In the genomic region with DNA sequence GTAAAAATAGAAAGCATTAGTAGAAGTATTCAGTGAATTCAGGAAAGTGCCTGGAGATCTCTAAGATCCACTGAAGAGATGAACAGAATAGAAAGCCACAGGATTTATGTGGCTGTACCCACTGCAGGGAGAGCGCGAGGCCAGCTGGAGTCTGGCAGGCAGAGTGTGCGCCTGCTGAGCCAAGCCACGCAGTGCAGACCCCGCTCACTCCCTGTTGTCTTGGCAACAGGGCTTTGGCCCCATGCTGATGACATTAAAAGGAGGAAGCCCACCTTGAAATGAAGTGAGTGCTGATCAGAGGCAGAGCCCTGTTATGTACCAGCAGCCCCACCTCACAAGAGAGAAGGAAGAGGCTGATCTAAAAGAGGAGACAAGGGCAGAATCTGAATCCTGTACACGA, we compare ENCODE assay signal across 17 cellular contexts. TPM values are rescaled to one million over a fixed set of nuclear protein-coding genes. Genes with fewer than 3 reads are reported as not detected.
DNase-seq lines count a peak whose midpoint lies in the region; ATAC-seq and TF ChIP-seq lines count a peak whose summit lies in the region.
"Had no signal": no experiment of that assay in that cellular context is flagged by ENCODE, and none has a peak within 500 bp of the region (broad histone marks: within the 10 kb centered on the region; RNA-seq: fewer than 3 reads in every experiment).

No MANE protein-coding gene starts in this region.

- no peak overlapping the region for H2AFZ ChIP-seq in neural progenitor cell (replicated peaks)

- H3K4me1 ChIP-seq in neural progenitor cell = peaks cover 4% of the 10 kb centered on the region
- H3K4me1 ChIP-seq: A549, adrenal gland, transverse colon had no signal

- H3K27ac Mint-ChIP-seq in T-helper 1 cell treated with Interleukin-12 subunit alpha and Interleukin-12 subunit beta and Interleukin-4 antibody, amounts not matched to agents 30 μg/mL and 1 μg/mL, for 36 hours = peak overlapping the region; percentile 97
- H3K27ac Mint-ChIP-seq in activated naive CD8-positive, alpha-beta T cell treated with anti-CD3 and anti-CD28 coated beads, Interleukin-2, amount 10 ng/mL, durations not matched to agents 7 days and 5 days = peak overlapping the region; percentile 98
- peak overlapping the region; percentile 72 for H3K27ac Mint-ChIP-seq in neural progenitor cell
- H3K27ac Mint-ChIP-seq: CD14-positive monocyte, endodermal cell had no signal

- no peak for TF ChIP-seq CTCF in neural progenitor cell (IDR thresholded peaks at IDR 0.05)

- no peaks in the 10 kb centered on the region for H3K27me3 ChIP-seq in neural progenitor cell
- H3K27me3 ChIP-seq: adrenal gland, pancreas, transverse colon had no signal

- no peaks in the 10 kb centered on the region for H3K27me3 Mint-ChIP-seq in T-helper 1 cell treated with Interleukin-12 subunit alpha and Interleukin-12 subunit beta and Interleukin-4 antibody, amounts not matched to agents 30 μg/mL and 1 μg/mL, for 36 hours (ENCODE audit: low read depth)
- H3K27me3 Mint-ChIP-seq in activated naive CD8-positive, alpha-beta T cell treated with anti-CD3 and anti-CD28 coated beads, Interleukin-2, amount 10 ng/mL, durations not matched to agents 7 days and 5 days = no peaks in the 10 kb centered on the region
- H3K27me3 Mint-ChIP-seq in neural progenitor cell (ENCODE audit: insufficient read depth, low read depth) = peaks cover 2% of the 10 kb centered on the region

- peaks cover 39% of the 10 kb centered on the region for H3K4me1 Mint-ChIP-seq in T-helper 1 cell treated with Interleukin-12 subunit alpha and Interleukin-12 subunit beta and Interleukin-4 antibody, amounts not matched to agents 30 μg/mL and 1 μg/mL, for 36 hours (ENCODE audit: low read depth)
- peaks cover 25% of the 10 kb centered on the region for H3K4me1 Mint-ChIP-seq in activated naive CD8-positive, alpha-beta T cell treated with anti-CD3 and anti-CD28 coated beads, Interleukin-2, amount 10 ng/mL, durations not matched to agents 7 days and 5 days
- H3K4me1 Mint-ChIP-seq in neural progenitor cell = peaks cover 31% of the 10 kb centered on the region
- H3K4me1 Mint-ChIP-seq: endodermal cell had no signal

- H4K20me1 ChIP-seq in neural progenitor cell (ENCODE audit: low read depth) = no peaks in the 10 kb centered on the region

- H3K36me3 Mint-ChIP-seq in T-helper 1 cell treated with Interleukin-12 subunit alpha and Interleukin-12 subunit beta and Interleukin-4 antibody, amounts not matched to agents 30 μg/mL and 1 μg/mL, for 36 hours (ENCODE audit: low read depth) = peaks cover 22% of the 10 kb centered on the region
- H3K36me3 Mint-ChIP-seq in activated naive CD8-positive, alpha-beta T cell treated with anti-CD3 and anti-CD28 coated beads, Interleukin-2, amount 10 ng/mL, durations not matched to agents 7 days and 5 days = peaks cover 19% of the 10 kb centered on the region
- H3K36me3 Mint-ChIP-seq in neural progenitor cell = peaks cover 21% of the 10 kb centered on the region

- H3K9me3 Mint-ChIP-seq in T-helper 1 cell treated with Interleukin-12 subunit alpha and Interleukin-12 subunit beta and Interleukin-4 antibody, amounts not matched to agents 30 μg/mL and 1 μg/mL, for 36 hours = no peaks in the 10 kb centered on the region
- no peaks in the 10 kb centered on the region for H3K9me3 Mint-ChIP-seq in activated naive CD8-positive, alpha-beta T cell treated with anti-CD3 and anti-CD28 coated beads, Interleukin-2, amount 10 ng/mL, durations not matched to agents 7 days and 5 days
- H3K9me3 Mint-ChIP-seq in neural progenitor cell = no peaks in the 10 kb centered on the region
- H3K9me3 Mint-ChIP-seq: CD14-positive monocyte, endodermal cell had no signal

- H3K9ac ChIP-seq in neural progenitor cell = no peak overlapping the region

- DNase-seq in T-helper 1 cell = no peak
- DNase-seq in EH (ENCODE audit: low read depth) = peak; percentile 26
- DNase-seq in activated naive CD8-positive, alpha-beta T cell treated with anti-CD3 and anti-CD28 coated beads, Interleukin-2, amount 10 ng/mL, durations not matched to agents 7 days and 5 days = no peak
- peak; percentile 28 for DNase-seq in neural progenitor cell (ENCODE audit: low spot score)
- DNase-seq in NOMO-1 treated with dmso at 0.1 percent for 144 hours (lab: John Stamatoyannopoulos, UW; ENCODE audit: unreplicated experiment) = no peak
- DNase-seq: endodermal cell; midbrain; NCI-H1930; pancreas; stimulated activated CD4-positive, alpha-beta T cell treated with anti-CD3 and anti-CD28 coated beads, Interleukin-4, amount 100 ng/mL, for 4 hours; transverse colon had no signal

- no peak overlapping the region for H3K4me3 ChIP-seq in neural progenitor cell
- H3K4me3 ChIP-seq: A549, adrenal gland, pancreas, transverse colon had no signal

- no peak for ATAC-seq in activated naive CD8-positive, alpha-beta T cell treated with anti-CD3 and anti-CD28 coated beads, Interleukin-2, amount 10 ng/mL, durations not matched to agents 7 days and 5 days (ENCODE audit: low read depth)
- ATAC-seq in HG03280 (IDR thresholded peaks at IDR 0.05; ENCODE audit: unreplicated experiment) (no peak), HG02642 (IDR thresholded peaks at IDR 0.05; ENCODE audit: poor library complexity, unreplicated experiment) (no peak)
- ATAC-seq: A549, pancreas had no signal

- H3F3A ChIP-seq in neural progenitor cell (ENCODE audit: low read depth) = peaks cover 4% of the 10 kb centered on the region

- H3K79me2 ChIP-seq in neural progenitor cell (ENCODE audit: low read depth) = no peaks in the 10 kb centered on the region

- no peaks in the 10 kb centered on the region for H3K36me3 ChIP-seq in neural progenitor cell
- H3K36me3 ChIP-seq: adrenal gland, pancreas, transverse colon had no signal

- peak overlapping the region; percentile 90 for H3K4me3 Mint-ChIP-seq in T-helper 1 cell treated with Interleukin-12 subunit alpha and Interleukin-12 subunit beta and Interleukin-4 antibody, amounts not matched to agents 30 μg/mL and 1 μg/mL, for 36 hours
- peak overlapping the region; percentile 84 for H3K4me3 Mint-ChIP-seq in activated naive CD8-positive, alpha-beta T cell treated with anti-CD3 and anti-CD28 coated beads, Interleukin-2, amount 10 ng/mL, durations not matched to agents 7 days and 5 days
- H3K4me3 Mint-ChIP-seq in neural progenitor cell = no peak overlapping the region
- H3K4me3 Mint-ChIP-seq: endodermal cell had no signal

- H3K4me2 ChIP-seq in neural progenitor cell = no peak overlapping the region
- H3K4me2 ChIP-seq: A549 had no signal

- no peaks in the 10 kb centered on the region for H3K9me3 ChIP-seq in neural progenitor cell (ENCODE audit: low read depth)
- H3K9me3 ChIP-seq: A549, adrenal gland, pancreas, transverse colon had no signal

- H3K27ac ChIP-seq in neural progenitor cell = no peak overlapping the region
- H3K27ac ChIP-seq: A549, adrenal gland, pancreas had no signal

- POLR2A ChIA-PET in activated naive CD8-positive, alpha-beta T cell treated with anti-CD3 and anti-CD28 coated beads, Interleukin-2, amount 10 ng/mL, durations not matched to agents 7 days and 5 days (lab: Charles Lee) = interaction anchor here (1.0 to 3.4 kb wide), 6 partner anchors 15 to 219 kb away, joined by 3 to 85 read pairs (median 8); a partner anchor contains a TSS

RNA-seq across cellular contexts. Expression of a gene that starts 36.7 kb away (rescaled TPM):
- total RNA-seq in activated naive CD8-positive, alpha-beta T cell treated with anti-CD3 and anti-CD28 coated beads, Interleukin-2, amount 10 ng/mL, durations not matched to agents 7 days and 5 days = 10 to 100 TPM; 15.8 to 19.5 TPM
- 30.5 and 36.3 TPM in 2 replicates for total RNA-seq in neural progenitor cell (ENCODE audit: low replicate concordance)

Comparison
In these comparisons a context has a peak if more than half of its experiments do, and no peak if none do; other contexts are left out.
1. DNase-seq: peak in EH (single experiment) and neural progenitor cell (single experiment); none in T-helper 1 cell (0 of 5), activated naive CD8-positive, alpha-beta T cell treated with anti-CD3 and anti-CD28 coated beads, Interleukin-2, amount 10 ng/mL, durations not matched to agents 7 days and 5 days (single experiment) and NOMO-1 treated with dmso at 0.1 percent for 144 hours (single experiment).
2. Peak in every context shown above with its lines, with median percentiles within 50 percentile points of each other: H3K27ac Mint-ChIP-seq.